ENCODE assay signal across 18 cellular contexts in the genomic region with DNA sequence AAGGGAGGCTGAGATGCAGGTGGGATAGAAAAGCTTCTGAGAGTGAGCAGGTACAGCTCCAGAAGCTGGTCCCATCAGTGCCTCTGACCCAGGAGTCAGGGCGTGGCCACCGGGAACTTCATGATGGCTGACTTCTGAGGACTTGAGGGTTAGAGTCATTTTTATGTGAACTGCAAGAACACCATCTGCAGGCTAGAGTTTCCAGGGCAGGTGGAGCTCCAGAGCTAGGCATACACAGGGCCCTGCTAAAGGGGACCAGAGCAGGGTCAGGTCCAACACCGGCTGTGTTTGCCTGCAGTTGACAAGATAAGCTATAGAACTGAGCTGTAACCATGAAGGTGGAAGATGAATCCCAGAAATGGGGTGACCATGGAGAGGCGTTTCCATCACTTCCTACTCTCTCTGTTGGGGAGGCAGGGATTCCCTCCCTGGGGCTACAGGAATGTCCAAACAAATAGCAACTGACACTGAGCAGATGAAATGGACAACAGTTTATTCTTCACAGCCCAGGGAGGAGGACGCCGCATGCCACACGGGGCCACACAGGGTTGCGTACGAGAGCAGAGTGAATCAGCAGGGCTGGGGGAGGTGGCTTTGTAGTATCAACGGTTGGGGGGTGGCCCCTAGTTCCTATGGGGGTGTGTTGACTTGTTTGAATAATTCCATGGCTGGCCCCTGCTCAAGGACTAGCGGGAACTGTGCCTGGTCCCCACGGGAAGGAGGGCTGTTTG.
DNase-seq lines count a peak whose midpoint lies in the region; ATAC-seq, FAIRE-seq and TF ChIP-seq lines count a peak whose summit lies in the region.
"Had no signal": no experiment of that assay in that cellular context is flagged by ENCODE, and none has a peak within 500 bp of the region (broad histone marks: within the 10 kb centered on the region; RNA-seq: fewer than 3 reads in every experiment).

No MANE protein-coding gene starts in this region.

- no peaks in the 10 kb centered on the region for H3K9me3 ChIP-seq in RWPE2 (ENCODE audit: severe bottlenecking)
- H3K9me3 ChIP-seq in HepG2 (ENCODE audit: low read length), result no peaks in the 10 kb centered on the region
- H3K9me3 ChIP-seq: right lobe of liver, uterus had no signal

- no peak for TF ChIP-seq EP300 in HepG2 (IDR thresholded peaks at IDR 0.05; ENCODE audit: low read depth in 2 of 2, low read length in 2 of 2)
- no peak for TF ChIP-seq EP300 in HepG2 (CRISPR knock-in tag; IDR thresholded peaks at IDR 0.05; ENCODE audit: borderline replicate concordance)

- TF ChIP-seq CTCF in RWPE2 (IDR thresholded peaks at IDR 0.05; ENCODE audit: poor library complexity, severe bottlenecking) (no peak), HepG2 (CRISPR knock-in tag; IDR thresholded peaks at IDR 0.05) (peak; percentile 46)

- POLR2A ChIA-PET in HepG2 (lab: Yijun Ruan, JAX), result no interaction called here

- FAIRE-seq in HepG2 (lab: Jason Lieb, UNC), result no peak
- FAIRE-seq: G401.6, RCC 7860 had no signal

- H3K27me3 ChIP-seq in RWPE2 (ENCODE audit: insufficient read depth, poor library complexity, severe bottlenecking) (no peaks in the 10 kb centered on the region), HepG2 (ENCODE audit: control insufficient read depth in 1 of 2, insufficient read depth in 2 of 2, low read length in 2 of 2) (peaks cover 0 to 4% of the 10 kb centered on the region in 2 experiments; a peak in 2 of 5 replicates)
- H3K27me3 ChIP-seq: right lobe of liver, uterus had no signal

- no peak overlapping the region for H3K4me3 ChIP-seq in RWPE2 (ENCODE audit: severe bottlenecking)
- no peak overlapping the region for H3K4me3 ChIP-seq in HepG2 (replicated peaks in 1 of 3; ENCODE audit: insufficient read depth in 1 of 3, low read depth in 2 of 3, low read length in 3 of 3)
- H3K4me3 ChIP-seq: GM23248, right lobe of liver, uterus had no signal

- ATAC-seq in RWPE2 (ENCODE audit: low read depth) (no peak), HepG2 (peak; percentile 92)
- ATAC-seq: naive thymus-derived CD8-positive, alpha-beta T cell had no signal

- BruUV-seq in HepG2 (replicated peaks; lab: Mats Ljungman, UMichigan), result no TSS peak

- no peaks in the 10 kb centered on the region for H4K20me1 ChIP-seq in HepG2 (ENCODE audit: insufficient read depth, low read length)

- H2AFZ ChIP-seq in HepG2 (ENCODE audit: low read length), result no peak overlapping the region
- H2AFZ ChIP-seq: GM23248 had no signal

- H3K9ac ChIP-seq in HepG2 (ENCODE audit: insufficient read depth, low read depth, low read length), result no peak overlapping the region
- H3K9ac ChIP-seq: GM23248 had no signal

- intact Hi-C loops in HepG2 (cut with micrococcal nuclease; ENCODE audit: unreplicated experiment), result loop anchor here (5.0 kb wide), 1 partner anchor 80 kb away; no protein-coding TSS in a partner anchor

- peaks cover 17% of the 10 kb centered on the region for H3K4me1 ChIP-seq in RWPE2 (ENCODE audit: insufficient read depth, poor library complexity, severe bottlenecking)
- H3K4me1 ChIP-seq in HepG2 (ENCODE audit: insufficient read depth, low read length), result peaks cover 13% of the 10 kb centered on the region
- H3K4me1 ChIP-seq: uterus had no signal

- H3K79me2 ChIP-seq in HepG2 (ENCODE audit: insufficient read depth, low read length), result no peaks in the 10 kb centered on the region

- WGBS in HepG2 (ENCODE audit: low lambda C conversion rate), result 0% methylated on average over 7 of the region's 12 CpGs

- no peaks in the 10 kb centered on the region for H3K36me3 ChIP-seq in RWPE2 (ENCODE audit: low read depth)
- no peaks in the 10 kb centered on the region for H3K36me3 ChIP-seq in HepG2 (replicated peaks in 1 of 2; ENCODE audit: control insufficient read depth in 1 of 2, insufficient read depth in 2 of 2, low read length in 2 of 2)
- H3K36me3 ChIP-seq: right lobe of liver, uterus had no signal

- no peak for TF ChIP-seq POLR2A in HepG2 (IDR thresholded peaks at IDR 0.05; ENCODE audit: insufficient read depth in 1 of 2, low read depth in 2 of 2, low read length in 2 of 2)

- in situ Hi-C loops in HepG2 (cut with HindIII; ENCODE audit: extremely low pct_ligation_motif_present, low pct_unique_long_range_greater_than_20kb), result no loop called here

- no peak for TF ChIP-seq RAD21 in HepG2 (CRISPR knock-in tag; IDR thresholded peaks at IDR 0.05)

- CTCF ChIA-PET in HepG2 (lab: Yijun Ruan, JAX; ENCODE audit: low intra/inter-chr PET ratio, low total read pairs), result no interaction called here

- H3K27ac ChIP-seq in RWPE2 (ENCODE audit: poor library complexity, severe bottlenecking) (peak overlapping the region; percentile 67), HepG2 (ENCODE audit: extremely low read length, insufficient read depth, low read length) (no peak overlapping the region)
- H3K27ac ChIP-seq: uterus had no signal

- peak; percentile 28 for DNase-seq in GF-D8 (lab: John Stamatoyannopoulos, UW)
- DNase-seq in M059J (ENCODE audit: low read depth), result peak; percentile 10
- no peak for DNase-seq in RWPE2 (ENCODE audit: low spot score)
- peak; percentile 34 for DNase-seq in HepG2 (ENCODE audit: low spot score)
- DNase-seq in AML-193 (lab: John Stamatoyannopoulos, UW), result no peak
- no peak for DNase-seq in NCI-H187 (lab: John Stamatoyannopoulos, UW)
- DNase-seq in cerebellum (ENCODE audit: low spot score), result no peak
- DNase-seq: activated CD4-positive, alpha-beta T cell treated with anti-CD3 and anti-CD28 coated beads, Interleukin-2, amount 10 ng/mL, durations not matched to agents 24 days and 14 days; activated T-cell treated with anti-CD3 and anti-CD28 coated beads, Interleukin-2, amount 50 U/mL, for 48 hours; cerebellar nuclear complex; hypothalamus; naive thymus-derived CD8-positive, alpha-beta T cell; stimulated activated CD4-positive, alpha-beta T cell treated with anti-CD3 and anti-CD28 coated beads, Interleukin-4, amount 100 ng/mL, for 24 hours; uterus had no signal

- peak overlapping the region; percentile 3; the same call in 1 of the 2 replicates for H3K4me2 ChIP-seq in HepG2 (ENCODE audit: low read depth, low read length)

TF ChIP-seq in HepG2, 621 proteins besides CTCF, POLR2A, EP300 and RAD21:
- TF ChIP-seq YEATS2 (CRISPR knock-in tag; IDR thresholded peaks at IDR 0.05; ENCODE audit: borderline replicate concordance) (no peak), ARNT (IDR thresholded peaks at IDR 0.05) (no peak), ZNF773 (CRISPR knock-in tag; IDR thresholded peaks at IDR 0.05; ENCODE audit: borderline replicate concordance) (no peak), STAG1 (CRISPR knock-in tag; IDR thresholded peaks at IDR 0.05) (peak; percentile 45)
- TF ChIP-seq, protein P1, sequence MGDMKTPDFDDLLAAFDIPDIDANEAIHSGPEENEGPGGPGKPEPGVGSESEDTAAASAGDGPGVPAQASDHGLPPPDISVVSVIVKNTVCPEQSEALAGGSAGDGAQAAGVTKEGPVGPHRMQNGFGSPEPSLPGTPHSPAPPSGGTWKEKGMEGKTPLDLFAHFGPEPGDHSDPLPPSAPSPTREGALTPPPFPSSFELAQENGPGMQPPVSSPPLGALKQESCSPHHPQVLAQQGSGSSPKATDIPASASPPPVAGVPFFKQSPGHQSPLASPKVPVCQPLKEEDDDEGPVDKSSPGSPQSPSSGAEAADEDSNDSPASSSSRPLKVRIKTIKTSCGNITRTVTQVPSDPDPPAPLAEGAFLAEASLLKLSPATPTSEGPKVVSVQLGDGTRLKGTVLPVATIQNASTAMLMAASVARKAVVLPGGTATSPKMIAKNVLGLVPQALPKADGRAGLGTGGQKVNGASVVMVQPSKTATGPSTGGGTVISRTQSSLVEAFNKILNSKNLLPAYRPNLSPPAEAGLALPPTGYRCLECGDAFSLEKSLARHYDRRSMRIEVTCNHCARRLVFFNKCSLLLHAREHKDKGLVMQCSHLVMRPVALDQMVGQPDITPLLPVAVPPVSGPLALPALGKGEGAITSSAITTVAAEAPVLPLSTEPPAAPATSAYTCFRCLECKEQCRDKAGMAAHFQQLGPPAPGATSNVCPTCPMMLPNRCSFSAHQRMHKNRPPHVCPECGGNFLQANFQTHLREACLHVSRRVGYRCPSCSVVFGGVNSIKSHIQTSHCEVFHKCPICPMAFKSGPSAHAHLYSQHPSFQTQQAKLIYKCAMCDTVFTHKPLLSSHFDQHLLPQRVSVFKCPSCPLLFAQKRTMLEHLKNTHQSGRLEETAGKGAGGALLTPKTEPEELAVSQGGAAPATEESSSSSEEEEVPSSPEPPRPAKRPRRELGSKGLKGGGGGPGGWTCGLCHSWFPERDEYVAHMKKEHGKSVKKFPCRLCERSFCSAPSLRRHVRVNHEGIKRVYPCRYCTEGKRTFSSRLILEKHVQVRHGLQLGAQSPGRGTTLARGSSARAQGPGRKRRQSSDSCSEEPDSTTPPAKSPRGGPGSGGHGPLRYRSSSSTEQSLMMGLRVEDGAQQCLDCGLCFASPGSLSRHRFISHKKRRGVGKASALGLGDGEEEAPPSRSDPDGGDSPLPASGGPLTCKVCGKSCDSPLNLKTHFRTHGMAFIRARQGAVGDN (CRISPR knock-in tag; IDR thresholded peaks at IDR 0.05), result 0 out of 2 replicates have a peak, but pooled peaks have one; percentile 13
- TF ChIP-seq, protein P2, sequence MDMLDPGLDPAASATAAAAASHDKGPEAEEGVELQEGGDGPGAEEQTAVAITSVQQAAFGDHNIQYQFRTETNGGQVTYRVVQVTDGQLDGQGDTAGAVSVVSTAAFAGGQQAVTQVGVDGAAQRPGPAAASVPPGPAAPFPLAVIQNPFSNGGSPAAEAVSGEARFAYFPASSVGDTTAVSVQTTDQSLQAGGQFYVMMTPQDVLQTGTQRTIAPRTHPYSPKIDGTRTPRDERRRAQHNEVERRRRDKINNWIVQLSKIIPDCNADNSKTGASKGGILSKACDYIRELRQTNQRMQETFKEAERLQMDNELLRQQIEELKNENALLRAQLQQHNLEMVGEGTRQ (IDR thresholded peaks at IDR 0.05; ENCODE audit: low read depth, low read length), result no peak
- TF ChIP-seq, protein P2 (CRISPR knock-in tag; IDR thresholded peaks at IDR 0.05; ENCODE audit: borderline replicate concordance), result no peak

Comparison
In these comparisons a context has a peak if more than half of its experiments do, and no peak if none do; other contexts are left out.
1. DNase-seq: peak in GF-D8 (single experiment), M059J (single experiment) and HepG2 (single experiment); none in RWPE2 (single experiment), AML-193 (0 of 2), NCI-H187 (0 of 2) and cerebellum (single experiment).